Comparison of ENCODE assay signal across 9 cellular contexts in genomic region chr10:128211064-128211504, GRCh38.
DNase-seq lines count a peak whose midpoint lies in the region; ATAC-seq, FAIRE-seq and TF ChIP-seq lines count a peak whose summit lies in the region.
"Had no signal": no experiment of that assay in that cellular context is flagged by ENCODE, and none has a peak within 500 bp of the region (broad histone marks: within the 10 kb centered on the region; RNA-seq: fewer than 3 reads in every experiment).

No MANE protein-coding gene starts in this region.

- no peak for FAIRE-seq in A549 (lab: Jason Lieb, UNC)

- H3K36me3 Mint-ChIP-seq in naive thymus-derived CD4-positive, alpha-beta T cell: no peaks in the 10 kb centered on the region
- no peaks in the 10 kb centered on the region for H3K36me3 Mint-ChIP-seq in chondrocyte (ENCODE audit: low read depth)

- CTCF ChIA-PET in A549 (lab: Yijun Ruan, JAX): interaction anchor here (0.6 to 3.2 kb wide), 42 partner anchors 8 to 1760 kb away, joined by 3 to 26 read pairs (median 5); no protein-coding TSS in a partner anchor
- CTCF ChIA-PET in naive thymus-derived CD4-positive, alpha-beta T cell (lab: Charles Lee): interaction anchor here (0.5 to 4.6 kb wide), 5 partner anchors 11 to 48 kb away, joined by 3 to 25 read pairs (median 8); no protein-coding TSS in a partner anchor

- 0 out of 6 replicates have a peak, but pooled peaks of 1 of the 2 experiments have one; percentile 1 for ATAC-seq in A549
- no peak for ATAC-seq in naive thymus-derived CD4-positive, alpha-beta T cell
- ATAC-seq in HG03139 (IDR thresholded peaks at IDR 0.05; ENCODE audit: unreplicated experiment): no peak
- ATAC-seq in HG03439 (IDR thresholded peaks at IDR 0.05; ENCODE audit: unreplicated experiment): no peak

- H3K4me3 ChIP-seq in A549: peak overlapping the region; percentile 91
- peak overlapping the region; percentile 73 for H3K4me3 ChIP-seq in coronary artery
- no peak overlapping the region for H3K4me3 ChIP-seq in naive thymus-derived CD4-positive, alpha-beta T cell (ENCODE audit: low read length)

- no peaks in the 10 kb centered on the region for H3K9me3 ChIP-seq in A549
- H3K9me3 ChIP-seq in naive thymus-derived CD4-positive, alpha-beta T cell (ENCODE audit: control insufficient read depth in 2 of 3, low read length in 3 of 3): no peaks in the 10 kb centered on the region

- peak overlapping the region; percentile 75 to 91 (median 86) for H3K4me3 Mint-ChIP-seq in naive thymus-derived CD4-positive, alpha-beta T cell
- no peak overlapping the region for H3K4me3 Mint-ChIP-seq in chondrocyte (ENCODE audit: unreplicated experiment)
- H3K4me3 Mint-ChIP-seq: HFFc6 had no signal

- TF ChIP-seq POLR2A in A549 (IDR thresholded peaks at IDR 0.05; ENCODE audit: low read length): no peak

- H3K4me2 ChIP-seq in A549: peak overlapping the region; percentile 83

- peaks cover 0 to 22% (median 0%) of the 10 kb centered on the region in 5 donors for H3K27me3 Mint-ChIP-seq in naive thymus-derived CD4-positive, alpha-beta T cell
- H3K27me3 Mint-ChIP-seq in chondrocyte (ENCODE audit: low read depth): peaks cover 3% of the 10 kb centered on the region

- intact Hi-C loops in naive thymus-derived CD4-positive, alpha-beta T cell (cut with micrococcal nuclease): loop anchor here in 1 of 2 donors (2.0 to 5.0 kb wide), 7 partner anchors 134 to 1968 kb away; partner anchors contain the start of gene PTPRE

- no peaks in the 10 kb centered on the region for H3K27me3 ChIP-seq in naive thymus-derived CD4-positive, alpha-beta T cell (ENCODE audit: control insufficient read depth in 2 of 2, insufficient read depth in 2 of 2, low read length in 2 of 2)

- no peak for TF ChIP-seq RAD21 in A549 (conservative IDR thresholded peaks at IDR 0.05 in 1 of 2, IDR thresholded peaks at IDR 0.05 in 1 of 2)

- peak overlapping the region; percentile 93 to 95 for H3K27ac ChIP-seq in A549
- H3K27ac ChIP-seq in coronary artery: no peak overlapping the region
- H3K27ac ChIP-seq in naive thymus-derived CD4-positive, alpha-beta T cell (ENCODE audit: low read depth, low read length): peak overlapping the region; percentile 87

- no peaks in the 10 kb centered on the region for H3K4me1 ChIP-seq in A549
- peaks cover 4 to 8% of the 10 kb centered on the region in 2 donors for H3K4me1 ChIP-seq in naive thymus-derived CD4-positive, alpha-beta T cell (ENCODE audit: control insufficient read depth in 2 of 2, insufficient read depth in 2 of 2, low read length in 2 of 2)

- no peak for TF ChIP-seq EP300 in A549 (IDR thresholded peaks at IDR 0.05)

- H3K4me1 Mint-ChIP-seq in naive thymus-derived CD4-positive, alpha-beta T cell: peaks cover 10 to 25% (median 17%) of the 10 kb centered on the region in 7 donors
- peaks cover 5% of the 10 kb centered on the region for H3K4me1 Mint-ChIP-seq in chondrocyte (ENCODE audit: low read depth)

- 81% methylated on average over 20 of the region's 25 CpGs for WGBS in A549 (ENCODE audit: missing lambda C conversion rate)

- H3K36me3 ChIP-seq in naive thymus-derived CD4-positive, alpha-beta T cell (ENCODE audit: control insufficient read depth in 2 of 3, insufficient read depth in 3 of 3, low read length in 3 of 3): peaks cover 0 to 3% (median 0%) of the 10 kb centered on the region in 3 experiments

- TF ChIP-seq CTCF in A549 (IDR thresholded peaks at IDR 0.05) (no peak; the same call in 2 of the 3 replicates), GM20000 (IDR thresholded peaks at IDR 0.05; ENCODE audit: extremely low read depth, missing control alignments) (no peak), coronary artery (IDR thresholded peaks at IDR 0.05) (no peak), chondrocyte (IDR thresholded peaks at IDR 0.05) (no peak)

- POLR2A ChIA-PET in A549 (lab: Yijun Ruan, JAX): no interaction called here
- POLR2A ChIA-PET in naive thymus-derived CD4-positive, alpha-beta T cell (lab: Charles Lee): interaction anchor here (1.0 kb wide), 1 partner anchor 30 kb away, joined by 6 read pairs; no protein-coding TSS in a partner anchor

- DNase-seq in A549 (ENCODE audit: low read depth in 1 of 2, low spot score in 1 of 2) (no peak), GM20000 (ENCODE audit: low spot score) (peak; percentile 28), coronary artery (ENCODE audit: low spot score) (no peak), cerebellar cortex (ENCODE audit: low spot score) (no peak), chondrocyte (ENCODE audit: low spot score) (no peak)
- peak in 2 of 9 donors; percentile 5 to 32 for DNase-seq in naive thymus-derived CD4-positive, alpha-beta T cell
- DNase-seq: HFFc6 had no signal

- peak overlapping the region in 4 of 9 donors; percentile 17 to 89 (median 84) for H3K27ac Mint-ChIP-seq in naive thymus-derived CD4-positive, alpha-beta T cell
- no peak overlapping the region for H3K27ac Mint-ChIP-seq in chondrocyte (ENCODE audit: unreplicated experiment)
- H3K27ac Mint-ChIP-seq: HFFc6 had no signal

- H3K9me3 Mint-ChIP-seq in naive thymus-derived CD4-positive, alpha-beta T cell: peaks cover 0 to 2% (median 0%) of the 10 kb centered on the region in 11 donors
- no peaks in the 10 kb centered on the region for H3K9me3 Mint-ChIP-seq in chondrocyte (ENCODE audit: low read depth)
- H3K9me3 Mint-ChIP-seq: HFFc6 had no signal

TF ChIP-seq in A549, 52 proteins besides CTCF, POLR2A, EP300 and RAD21:
- TF ChIP-seq ELK1 (IDR thresholded peaks at IDR 0.05; ENCODE audit: low read depth, low read length): no peak
- no peak for TF ChIP-seq SREBF2 (IDR thresholded peaks at IDR 0.05)
- TF ChIP-seq BHLHE40 (IDR thresholded peaks at IDR 0.05; ENCODE audit: low read depth, low read length): no peak
- TF ChIP-seq RCOR1 (IDR thresholded peaks at IDR 0.05; ENCODE audit: low read depth, low read length): no peak
- no peak for TF ChIP-seq HOXA7 (CRISPR knock-in tag; IDR thresholded peaks at IDR 0.05)
- no peak for TF ChIP-seq TP53 (CRISPR knock-in tag; IDR thresholded peaks at IDR 0.05)
- TF ChIP-seq CHD2 (IDR thresholded peaks at IDR 0.05; ENCODE audit: low read length, partially characterized antibody): no peak
- no peak for TF ChIP-seq TFCP2L1 (CRISPR knock-in tag; IDR thresholded peaks at IDR 0.05)
- TF ChIP-seq POLR2AphosphoS2 (conservative IDR thresholded peaks at IDR 0.05; ENCODE audit: low read length): no peak
- TF ChIP-seq MAFK (IDR thresholded peaks at IDR 0.05; ENCODE audit: partially characterized antibody): no peak
- no peak for TF ChIP-seq JUN (IDR thresholded peaks at IDR 0.05)
- TF ChIP-seq FOSB (CRISPR knock-in tag; IDR thresholded peaks at IDR 0.05): no peak
- no peak for TF ChIP-seq NFE2L2 (conservative IDR thresholded peaks at IDR 0.05; ENCODE audit: low read length)
- no peak for TF ChIP-seq HOXB13 (CRISPR knock-in tag; IDR thresholded peaks at IDR 0.05; ENCODE audit: low read depth)
- no peak for TF ChIP-seq KDM5A (IDR thresholded peaks at IDR 0.05)
- no peak for TF ChIP-seq E2F6 (IDR thresholded peaks at IDR 0.05; ENCODE audit: borderline replicate concordance, low read depth)
- no peak for TF ChIP-seq HEYL (CRISPR knock-in tag; IDR thresholded peaks at IDR 0.05)
- no peak for TF ChIP-seq HES2 (IDR thresholded peaks at IDR 0.05)
- TF ChIP-seq PBX3 (IDR thresholded peaks at IDR 0.05): no peak
- no peak for TF ChIP-seq NPAS2 (CRISPR knock-in tag; IDR thresholded peaks at IDR 0.05; ENCODE audit: borderline replicate concordance)

Comparison
In these comparisons a context has a peak if more than half of its experiments do, and no peak if none do; other contexts are left out.
1. H3K27ac ChIP-seq: peak in A549 (2 of 2) and naive thymus-derived CD4-positive, alpha-beta T cell (single experiment); none in coronary artery (0 of 2).